ENCODE assay signal across 19 cellular contexts in genomic region chr21:43639470-43640178, GRCh38. TPM values are rescaled to one million over a fixed set of nuclear protein-coding genes. Genes with fewer than 3 reads are reported as not detected.
DNase-seq lines count a peak whose midpoint lies in the region; ATAC-seq, FAIRE-seq and TF ChIP-seq lines count a peak whose summit lies in the region.
"Had no signal": no experiment of that assay in that cellular context is flagged by ENCODE, and none has a peak within 500 bp of the region (broad histone marks: within the 10 kb centered on the region; RNA-seq: fewer than 3 reads in every experiment).

No MANE protein-coding gene starts in this region.

- H3K4me3 ChIP-seq in IMR-90 (ENCODE audit: insufficient read depth, low read depth, low read length) (no peak overlapping the region), K562 (no peak overlapping the region), left lung (no peak overlapping the region), sigmoid colon (no peak overlapping the region), tibial artery (no peak overlapping the region)
- H3K4me3 ChIP-seq: neural progenitor cell, spleen had no signal

- peak overlapping the region; percentile 80 for H2BK120ac ChIP-seq in IMR-90 (ENCODE audit: low read depth, low read length)

- TF ChIP-seq POLR2A in IMR-90 (IDR thresholded peaks at IDR 0.05; ENCODE audit: low read depth, low read length) = no peak
- no peak for TF ChIP-seq POLR2A in K562 (conservative IDR thresholded peaks at IDR 0.05)
- no peak for TF ChIP-seq POLR2A in sigmoid colon (IDR thresholded peaks at IDR 0.05)

- H3K36me3 ChIP-seq in IMR-90 (ENCODE audit: control insufficient read depth, insufficient read depth, low read length) = no peaks in the 10 kb centered on the region
- no peaks in the 10 kb centered on the region for H3K36me3 ChIP-seq in K562 (ENCODE audit: control insufficient read depth, insufficient read depth, low read length)
- H3K36me3 ChIP-seq in left lung = no peaks in the 10 kb centered on the region
- no peaks in the 10 kb centered on the region for H3K36me3 ChIP-seq in sigmoid colon
- no peaks in the 10 kb centered on the region for H3K36me3 ChIP-seq in tibial artery
- H3K36me3 ChIP-seq: neural progenitor cell, spleen had no signal

- H3K27ac ChIP-seq in IMR-90 (ENCODE audit: insufficient read depth, low read length) (peak overlapping the region; percentile 92), K562 (ENCODE audit: extremely low read depth, low read depth, low read length) (no peak overlapping the region), left lung (no peak overlapping the region), sigmoid colon (no peak overlapping the region), tibial artery (no peak overlapping the region)
- H3K27ac ChIP-seq: HL-60, neural progenitor cell, spleen had no signal

- peak overlapping the region; percentile 93 for H3K18ac ChIP-seq in IMR-90 (ENCODE audit: low read depth, low read length)

- H4K5ac ChIP-seq in IMR-90 (ENCODE audit: low read depth, low read length) = peak overlapping the region; percentile 90

- peak overlapping the region; percentile 21; the same call in 1 of the 2 replicates for H3K23ac ChIP-seq in IMR-90 (ENCODE audit: low read depth, low read length)

- H3K9me3 ChIP-seq in IMR-90 (ENCODE audit: control insufficient read depth, insufficient read depth, low read length) = no peaks in the 10 kb centered on the region
- H3K9me3 ChIP-seq in K562 (replicated peaks; ENCODE audit: control insufficient read depth, insufficient read depth, low read depth, low read length) = no peaks in the 10 kb centered on the region
- H3K9me3 ChIP-seq in left lung = no peaks in the 10 kb centered on the region
- no peaks in the 10 kb centered on the region for H3K9me3 ChIP-seq in sigmoid colon
- no peaks in the 10 kb centered on the region for H3K9me3 ChIP-seq in tibial artery
- H3K9me3 ChIP-seq: spleen had no signal

- peak overlapping the region; percentile 24 for H3K9ac ChIP-seq in IMR-90 (ENCODE audit: low read depth, low read length)
- H3K9ac ChIP-seq in K562 (ENCODE audit: insufficient read depth in 1 of 2, low read depth in 2 of 2, low read length in 2 of 2) = no peak overlapping the region
- H3K9ac ChIP-seq: neural progenitor cell had no signal

- dilution Hi-C loops in IMR-90 (cut with HindIII; ENCODE audit: low sequenced_read_pairs, unreplicated experiment) = no loop called here

- H3K56ac ChIP-seq in IMR-90 (ENCODE audit: extremely low read depth, insufficient read depth, low read length) = no peak overlapping the region

- POLR2A ChIA-PET in IMR-90 (lab: Charles Lee; ENCODE audit: unreplicated experiment) = no interaction called here
- POLR2A ChIA-PET in K562 (lab: Yijun Ruan, JAX) = no interaction called here

- BruUV-seq in IMR-90 (replicated peaks; lab: Mats Ljungman, UMichigan) (no TSS peak), K562 (replicated peaks; lab: Mats Ljungman, UMichigan) (no TSS peak)

- peaks cover 4% of the 10 kb centered on the region; the same call in 1 of the 2 replicates for H3K9me1 ChIP-seq in IMR-90 (ENCODE audit: insufficient read depth, low read length)
- H3K9me1 ChIP-seq in K562 (ENCODE audit: control insufficient read depth, insufficient read depth, low read length) = no peaks in the 10 kb centered on the region

- H3K4me1 ChIP-seq in IMR-90 (ENCODE audit: control insufficient read depth, insufficient read depth, low read length) (peaks cover 10% of the 10 kb centered on the region), K562 (replicated peaks in 1 of 2; ENCODE audit: control insufficient read depth in 2 of 2, insufficient read depth in 2 of 2, low read length in 2 of 2) (no peaks in the 10 kb centered on the region; a peak in 1 of 5 replicates), left lung (peaks cover 0 to 6% of the 10 kb centered on the region in 2 donors), sigmoid colon (no peaks in the 10 kb centered on the region), tibial artery (peaks cover 0 to 4% (median 0%) of the 10 kb centered on the region in 4 donors)
- H3K4me1 ChIP-seq: neural progenitor cell had no signal

- H3K4me2 ChIP-seq in IMR-90 (ENCODE audit: low read depth, low read length) (no peak overlapping the region; the same call in 1 of the 2 replicates), K562 (ENCODE audit: insufficient read depth, low read length) (no peak overlapping the region)
- H3K4me2 ChIP-seq: neural progenitor cell had no signal

- H2BK5ac ChIP-seq in IMR-90 (ENCODE audit: low read depth, low read length, poor library complexity, severe bottlenecking) = peak overlapping the region; percentile 49

- CTCF ChIA-PET in IMR-90 (lab: Yijun Ruan, JAX) (interaction anchor here (0.8 to 2.2 kb wide), 2 partner anchors 15 to 28 kb away, joined by 4 to 12 read pairs; no protein-coding TSS in a partner anchor), K562 (lab: Yijun Ruan, JAX; ENCODE audit: low intra/inter-chr PET ratio) (no interaction called here)

- TF ChIP-seq EP300 in K562 (IDR thresholded peaks at IDR 0.05; ENCODE audit: low read length) (no peak), sigmoid colon (IDR thresholded peaks at IDR 0.05) (no peak)

- ATAC-seq in IMR-90 (ENCODE audit: low read depth) (peak; percentile 78), K562 (no peak), left lung (peak; percentile 62), HG03378 (IDR thresholded peaks at IDR 0.05; ENCODE audit: unreplicated experiment) (no peak)

- no peaks in the 10 kb centered on the region for H3K79me1 ChIP-seq in IMR-90 (ENCODE audit: low read depth in 1 of 2, low read length in 2 of 2)

- H4K20me1 ChIP-seq in IMR-90 (ENCODE audit: insufficient read depth, low read length) (no peaks in the 10 kb centered on the region), K562 (replicated peaks; ENCODE audit: control insufficient read depth, insufficient read depth, low read length) (no peaks in the 10 kb centered on the region)

- H3K79me2 ChIP-seq in K562 (ENCODE audit: control insufficient read depth, insufficient read depth, low read length) = no peaks in the 10 kb centered on the region

- intact Hi-C loops in IMR-90 (cut with micrococcal nuclease) = no loop called here
- intact Hi-C loops in K562 (cut with micrococcal nuclease) = no loop called here
- intact Hi-C loops in left lung (cut with DNase I) = no loop called here
- intact Hi-C loops in sigmoid colon (cut with DNase I) = no loop called here
- intact Hi-C loops in tibial artery (cut with DNase I; ENCODE audit: low total_unique reads) = no loop called here

- H2BK20ac ChIP-seq in IMR-90 (ENCODE audit: low read depth, low read length) = peak overlapping the region; percentile 75

- H3K27me3 ChIP-seq in IMR-90 (ENCODE audit: control insufficient read depth, insufficient read depth, low read length) (no peaks in the 10 kb centered on the region), K562 (ENCODE audit: control insufficient read depth in 2 of 2, insufficient read depth in 2 of 2, low read length in 2 of 2) (peaks cover 7 to 12% of the 10 kb centered on the region in 2 experiments), left lung (no peaks in the 10 kb centered on the region), sigmoid colon (no peaks in the 10 kb centered on the region), tibial artery (no peaks in the 10 kb centered on the region)
- H3K27me3 ChIP-seq: neural progenitor cell, spleen had no signal

- TF ChIP-seq CTCF in AG09319 (IDR thresholded peaks at IDR 0.05; ENCODE audit: low read depth, low read length) = no peak
- TF ChIP-seq CTCF in IMR-90 (conservative IDR thresholded peaks at IDR 0.05; ENCODE audit: low read depth, low read length) = no peak
- TF ChIP-seq CTCF in K562 (IDR thresholded peaks at IDR 0.05 in 2 of 3, conservative IDR thresholded peaks at IDR 0.05 in 1 of 3; ENCODE audit: insufficient read depth in 2 of 3, low read depth in 1 of 3, low read length in 3 of 3) = no peak
- no peak for TF ChIP-seq CTCF in left lung (IDR thresholded peaks at IDR 0.05)
- TF ChIP-seq CTCF in sigmoid colon (IDR thresholded peaks at IDR 0.05) = no peak
- TF ChIP-seq CTCF in tibial artery (IDR thresholded peaks at IDR 0.05) = no peak

- peak overlapping the region; percentile 57; the same call in 1 of the 2 replicates for H3K14ac ChIP-seq in IMR-90 (replicated peaks; ENCODE audit: low read depth, low read length)

- 100% methylated on average over 1 of the region's 5 CpGs; no CpG with 5 or more reads in 1 of the 2 experiments for WGBS in IMR-90 (ENCODE audit: extremely low coverage in 2 of 2, insufficient read length in 1 of 2), 2 experiments
- 9% methylated on average over 5 of the region's 5 CpGs for WGBS in K562 (ENCODE audit: insufficient coverage, low coverage, missing lambda C conversion rate)
- 50 to 76% methylated on average over 5 of the region's 5 CpGs for WGBS in sigmoid colon, 2 donors

- H2BK15ac ChIP-seq in IMR-90 (ENCODE audit: low read depth, low read length) = peak overlapping the region; percentile 81; the same call in 1 of the 3 replicates

- FAIRE-seq in K562 (lab: Jason Lieb, UNC) = no peak

- DNase-seq in AG09319 (ENCODE audit: extremely low read depth, low read depth) = peak; percentile 55
- peak; percentile 88 for DNase-seq in IMR-90
- DNase-seq in K562 (ENCODE audit: extremely low read depth in 1 of 4, low spot score in 3 of 4) = no peak
- no peak for DNase-seq in left lung
- no peak for DNase-seq in sigmoid colon
- DNase-seq in tibial artery = no peak
- no peak for DNase-seq in NCI-H1417 (lab: John Stamatoyannopoulos, UW)
- DNase-seq: activated CD4-positive, alpha-beta T cell treated with anti-CD3 and anti-CD28 coated beads for 4 hours; CD8-positive, alpha-beta memory T cell; central memory CD4-positive, alpha-beta T cell; foreskin melanocyte; left cardiac atrium; NCI-H1105 treated with DMSO at 0.1 percent for 48 hours; NCI-H774; spleen; SW 1271 had no signal

- H2AFZ ChIP-seq in IMR-90 (replicated peaks; ENCODE audit: low read length, poor library complexity) (no peak overlapping the region), K562 (ENCODE audit: low read depth, low read length) (no peak overlapping the region)
- H2AFZ ChIP-seq: neural progenitor cell had no signal

- TF ChIP-seq RAD21 in IMR-90 (IDR thresholded peaks at IDR 0.05; ENCODE audit: low read length) (no peak), K562 (CRISPR knock-in tag; conservative IDR thresholded peaks at IDR 0.05 in 1 of 2, IDR thresholded peaks at IDR 0.05 in 1 of 2) (no peak)

- peak overlapping the region; percentile 86 for H3K4ac ChIP-seq in IMR-90 (ENCODE audit: low read depth, low read length)

- peak overlapping the region; percentile 87 for H4K91ac ChIP-seq in IMR-90 (ENCODE audit: insufficient read depth, low read depth, low read length)

- H4K8ac ChIP-seq in IMR-90 (ENCODE audit: low read depth in 2 of 2, low read length in 2 of 2) = peak overlapping the region; percentile 75 to 79

- H2AK5ac ChIP-seq in IMR-90 (ENCODE audit: low read depth, low read length) = peak overlapping the region; percentile 83

- H2AK9ac ChIP-seq in IMR-90 (replicated peaks; ENCODE audit: low read depth, low read length, poor library complexity) = no peak overlapping the region

- in situ Hi-C loops in IMR-90 (cut with MboI; ENCODE audit: low sequenced_read_pairs) (loop anchor here (5.0 to 10.0 kb wide), 2 partner anchors 32 to 315 kb away; no protein-coding TSS in a partner anchor), K562 (cut with MboI) (loop anchor here (25.0 kb wide), 1 partner anchor 477 kb away; the partner anchor contains the start of gene CRYAA)

RNA-seq across cellular contexts. Expression of gene HSF2BP, which starts 19.7 kb away (rescaled TPM):
- 0.83 and 0.90 TPM in 2 replicates for total RNA-seq in IMR-90 (2012; rRNA removed)
- 0.63 and 0.87 TPM in 2 replicates for polyA plus RNA-seq in IMR-90 (2012; rRNA removed)
- 0.54 and 0.87 TPM in 2 replicates for polyA plus RNA-seq in IMR-90 (2012; cell fraction: cytosol; rRNA removed)
- 0.42 and 0.91 TPM in 2 replicates for polyA plus RNA-seq in IMR-90 (2012; cell fraction: nucleus; rRNA removed; ENCODE audit: low replicate concordance)
- 0.56 and 0.69 TPM in 2 replicates for total RNA-seq in K562 (2011; cell fraction: chromatin; rRNA removed; ENCODE audit: low replicate concordance)
- total RNA-seq in K562 (2011; cell fraction: nucleolus; rRNA removed) = 0.17 and 0.39 TPM in 2 replicates
- total RNA-seq in K562 (2011; cell fraction: nucleoplasm; rRNA removed) = 0.29 and 0.61 TPM in 2 replicates
- total RNA-seq in K562 (2014; rRNA removed) = 0.20 TPM in 1 of 2 replicates, not detected in the other
- 0.19 and 0.22 TPM in 2 replicates for total RNA-seq in K562 (2014; rRNA removed; fragmentation: Illumina TruSeq; extraction: Trizol)
- total RNA-seq in K562 (2015; rRNA removed; fragmentation: Illumina TruSeq; extraction: Trizol) = 0.18 and 0.23 TPM in 2 replicates
- total RNA-seq in K562 (2021) = 0.22 and 0.55 TPM in 2 replicates
- polyA plus RNA-seq in K562 (2011; rRNA removed) = 0.20 and 0.30 TPM in 2 replicates
- 0.34 TPM in 2 replicates for polyA plus RNA-seq in K562 (2011; cell fraction: cytosol; rRNA removed)
- 0.18 and 0.38 TPM in 2 replicates for polyA plus RNA-seq in K562 (2011; cell fraction: nucleus; rRNA removed)
- polyA plus RNA-seq in K562 (2012) = 0.18 and 0.21 TPM in 2 replicates
- polyA plus RNA-seq in K562 (2014; fragmentation: Illumina TruSeq; extraction: Trizol) = 0.12 TPM in 1 of 2 replicates, not detected in the other
- under 1 TPM in 1 of 2 experiments, not detected in 1; 0.04 TPM for polyA plus RNA-seq in K562 (2014; fragmentation: Nextera tagmentation; extraction: Ambion mirVana)
- polyA plus RNA-seq in K562 (2014; rRNA removed) = 0.53 and 0.57 TPM in 2 replicates
- 0.11 and 0.12 TPM in 2 replicates for polyA minus RNA-seq in K562 (2011; rRNA and poly(A)+ RNA removed)
- not detected in 2 replicates for polyA minus RNA-seq in K562 (2011; cell fraction: cytosol; rRNA and poly(A)+ RNA removed)
- 0.22 and 0.27 TPM in 2 replicates for polyA minus RNA-seq in K562 (2011; cell fraction: nucleus; rRNA and poly(A)+ RNA removed)
- under 1 TPM; 0.29 to 0.58 TPM for total RNA-seq in left lung
- under 1 TPM; 0.16 to 0.83 (median 0.59) TPM for total RNA-seq in sigmoid colon
- under 1 TPM; 0.39 to 0.60 (median 0.46) TPM for polyA plus RNA-seq in sigmoid colon

RNA-seq across cellular contexts. Expression of gene RRP1B, which starts 19.7 kb away (rescaled TPM):
- 16.1 and 21.4 TPM in 2 replicates for total RNA-seq in IMR-90 (2012; rRNA removed)
- polyA plus RNA-seq in IMR-90 (2012; rRNA removed) = 11.1 and 11.7 TPM in 2 replicates
- 6.4 and 7.0 TPM in 2 replicates for polyA plus RNA-seq in IMR-90 (2012; cell fraction: cytosol; rRNA removed)
- polyA plus RNA-seq in IMR-90 (2012; cell fraction: nucleus; rRNA removed; ENCODE audit: low replicate concordance) = 9.0 and 10.9 TPM in 2 replicates
- 24.0 and 28.8 TPM in 2 replicates for total RNA-seq in K562 (2011; cell fraction: chromatin; rRNA removed; ENCODE audit: low replicate concordance)
- total RNA-seq in K562 (2011; cell fraction: nucleolus; rRNA removed) = 15.3 and 16.3 TPM in 2 replicates
- 18.6 and 20.9 TPM in 2 replicates for total RNA-seq in K562 (2011; cell fraction: nucleoplasm; rRNA removed)
- 41.9 and 58.6 TPM in 2 replicates for total RNA-seq in K562 (2014; rRNA removed)
- 43.4 and 46.4 TPM in 2 replicates for total RNA-seq in K562 (2014; rRNA removed; fragmentation: Illumina TruSeq; extraction: Trizol)
- total RNA-seq in K562 (2015; rRNA removed; fragmentation: Illumina TruSeq; extraction: Trizol) = 49.7 and 49.8 TPM in 2 replicates
- total RNA-seq in K562 (2021) = 66.6 and 66.7 TPM in 2 replicates
- 20.4 and 21.4 TPM in 2 replicates for polyA plus RNA-seq in K562 (2011; rRNA removed)
- 14.2 and 16.4 TPM in 2 replicates for polyA plus RNA-seq in K562 (2011; cell fraction: cytosol; rRNA removed)
- 18.5 and 23.6 TPM in 2 replicates for polyA plus RNA-seq in K562 (2011; cell fraction: nucleus; rRNA removed)
- polyA plus RNA-seq in K562 (2012) = 20.2 and 31.0 TPM in 2 replicates
- 48.4 and 49.4 TPM in 2 replicates for polyA plus RNA-seq in K562 (2014; fragmentation: Illumina TruSeq; extraction: Trizol)
- polyA plus RNA-seq in K562 (2014; fragmentation: Nextera tagmentation; extraction: Ambion mirVana) = 1 to 10 TPM; 6.8 to 8.0 TPM
- polyA plus RNA-seq in K562 (2014; rRNA removed) = 31.3 and 33.1 TPM in 2 replicates
- polyA minus RNA-seq in K562 (2011; rRNA and poly(A)+ RNA removed) = 32.2 and 37.5 TPM in 2 replicates
- polyA minus RNA-seq in K562 (2011; cell fraction: cytosol; rRNA and poly(A)+ RNA removed) = 30.1 and 30.8 TPM in 2 replicates
- 8.1 and 12.1 TPM in 2 replicates for polyA minus RNA-seq in K562 (2011; cell fraction: nucleus; rRNA and poly(A)+ RNA removed)
- 10 to 100 TPM; 16.0 to 20.3 TPM for total RNA-seq in left lung
- total RNA-seq in sigmoid colon = 10 to 100 TPM; 14.3 to 20.5 (median 17.6) TPM
- 10 to 100 TPM in 1 of 3 donors, 1 to 10 TPM in 2; 3.5 to 15.2 (median 3.6) TPM for polyA plus RNA-seq in sigmoid colon

Comparison
In these comparisons a context has a peak if more than half of its experiments do, and no peak if none do; other contexts are left out.
1. DNase-seq: peak in AG09319 (single experiment) and IMR-90 (single experiment); none in K562 (0 of 4), left lung (0 of 2), sigmoid colon (single experiment), tibial artery (0 of 2) and NCI-H1417 (0 of 3).
2. ATAC-seq: peak in IMR-90 (single experiment) and left lung (single experiment); none in K562 (single experiment) and HG03378 (single experiment).